Comparison of ENCODE assay signal across 1 cellular context in the genomic region with DNA sequence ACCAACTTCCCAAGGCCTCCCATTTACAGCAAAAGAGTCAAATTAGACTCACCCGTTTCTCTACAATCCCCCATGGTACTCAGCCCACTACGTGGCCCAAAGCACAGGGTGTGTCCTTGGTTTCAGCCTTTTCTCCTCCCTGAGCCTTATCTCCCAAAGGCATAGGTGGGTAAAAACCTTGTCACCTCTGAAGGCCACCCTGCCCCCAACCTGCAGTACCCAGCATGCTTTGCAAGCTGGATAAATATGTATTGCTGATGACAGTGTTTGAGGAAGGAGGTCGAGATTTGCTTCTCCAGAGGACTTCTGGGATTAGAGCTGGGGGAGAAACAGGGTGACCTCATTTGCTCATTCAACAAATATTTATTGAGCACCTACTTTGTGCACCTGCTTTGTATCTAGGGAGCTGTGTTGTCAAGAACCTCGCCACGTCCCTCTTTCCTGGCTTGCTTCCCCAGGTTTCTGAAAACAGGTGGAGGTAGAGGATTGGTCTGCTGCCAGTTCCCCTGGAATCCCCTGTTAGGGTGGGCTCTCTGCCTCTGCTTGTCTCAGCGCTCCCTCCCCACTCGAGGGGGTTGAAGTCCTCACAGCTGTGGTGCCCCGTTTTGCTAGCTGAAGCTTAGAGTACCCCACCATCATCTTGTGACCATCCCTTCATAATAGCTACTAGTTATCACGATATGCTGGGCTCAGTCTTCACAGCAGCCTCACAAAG.
TF ChIP-seq lines count a peak whose summit lies in the region.

No MANE protein-coding gene starts in this region.

TF ChIP-seq in GM23338, 12 proteins besides CTCF, POLR2A, EP300 and RAD21 (continued from another document):
- TF ChIP-seq CREB1 (CRISPR knock-in tag; IDR thresholded peaks at IDR 0.05; ENCODE audit: low read depth) (no peak), REST (IDR thresholded peaks at IDR 0.05; ENCODE audit: unreplicated experiment) (no peak), ZNF114 (CRISPR knock-in tag; IDR thresholded peaks at IDR 0.05) (no peak), JUNB (IDR thresholded peaks at IDR 0.05; ENCODE audit: unreplicated experiment) (no peak), POLR2AphosphoS5 (IDR thresholded peaks at IDR 0.05; ENCODE audit: low read depth) (no peak), ZNF331 (CRISPR knock-in tag; IDR thresholded peaks at IDR 0.05; ENCODE audit: low read depth) (no peak)
- TF ChIP-seq, protein P1, sequence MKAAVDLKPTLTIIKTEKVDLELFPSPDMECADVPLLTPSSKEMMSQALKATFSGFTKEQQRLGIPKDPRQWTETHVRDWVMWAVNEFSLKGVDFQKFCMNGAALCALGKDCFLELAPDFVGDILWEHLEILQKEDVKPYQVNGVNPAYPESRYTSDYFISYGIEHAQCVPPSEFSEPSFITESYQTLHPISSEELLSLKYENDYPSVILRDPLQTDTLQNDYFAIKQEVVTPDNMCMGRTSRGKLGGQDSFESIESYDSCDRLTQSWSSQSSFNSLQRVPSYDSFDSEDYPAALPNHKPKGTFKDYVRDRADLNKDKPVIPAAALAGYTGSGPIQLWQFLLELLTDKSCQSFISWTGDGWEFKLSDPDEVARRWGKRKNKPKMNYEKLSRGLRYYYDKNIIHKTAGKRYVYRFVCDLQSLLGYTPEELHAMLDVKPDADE (IDR thresholded peaks at IDR 0.05) = no peak
